Comparison of ENCODE assay signal across 26 cellular contexts in genomic region chr1:76093931-76094330, GRCh38. TPM values are rescaled to one million over a fixed set of nuclear protein-coding genes. Genes with fewer than 3 reads are reported as not detected.
"Had no signal": no experiment of that assay in that cellular context is flagged by ENCODE, and none has a peak within 500 bp of the region (broad histone marks: within the 10 kb centered on the region; RNA-seq: fewer than 3 reads in every experiment).

No MANE protein-coding gene starts in this region.

- H3K4me1 Mint-ChIP-seq: naive thymus-derived CD4-positive, alpha-beta T cell; stimulated activated memory B cell treated with anti-CD40 and anti-IgM and Interleukin-4, amounts not matched to agents 10 μg/mL and 1 μg/mL and 100 μg/mL, for 72 hours; stimulated activated naive CD8-positive, alpha-beta T cell treated with anti-CD3 and anti-CD28 coated beads, Interleukin-15, amount 100 ng/mL, for 72 hours had no signal

- DNase-seq: islet precursor cell; left ventricle myocardium inferior; mesendoderm; midbrain; mucosa of descending colon; naive thymus-derived CD4-positive, alpha-beta T cell; ovary; right lobe of liver; stimulated activated CD4-positive, alpha-beta T cell treated with anti-CD3 and anti-CD28 coated beads, Interleukin-1b, Interleukin-23, amount 100 ng/mL, for 48 hours; stimulated activated CD4-positive, alpha-beta T cell treated with anti-CD3 and anti-CD28 coated beads, Interleukin-2, amount 100 ng/mL, for 48 hours; stimulated activated CD4-positive, alpha-beta T cell treated with anti-CD3 and anti-CD28 coated beads, Interleukin-4, amount 100 ng/mL, for 4 hours; stimulated activated CD8-positive, alpha-beta memory T cell treated with anti-CD3 and anti-CD28 coated beads, Interleukin-4, amount 100 ng/mL, for 48 hours; stimulated activated naive CD4-positive, alpha-beta T cell treated with Interleukin-2 at 50 U/mL for 16 hours; stimulated activated naive CD8-positive, alpha-beta T cell treated with anti-CD3 and anti-CD28 coated beads, Interleukin-15, amount 100 ng/mL, for 72 hours; substantia nigra had no signal

- H3K27me3 Mint-ChIP-seq: stimulated activated memory B cell treated with anti-CD40 and anti-IgM and Interleukin-4, amounts not matched to agents 10 μg/mL and 1 μg/mL and 100 μg/mL, for 72 hours; type B pancreatic cell had no signal

- H3K9me3 ChIP-seq: left ventricle myocardium inferior, mucosa of descending colon, ovary, right atrium auricular region, right lobe of liver, tibial nerve, vagina had no signal

- H3K27ac ChIP-seq: hepatocyte, left ventricle myocardium inferior, ovary, right atrium auricular region, right lobe of liver, tibial nerve, vagina had no signal

- ATAC-seq: mucosa of descending colon; naive thymus-derived CD4-positive, alpha-beta T cell; natural killer cell treated with Interleukin-12 subunit alpha and Interleukin-12 subunit beta and Interleukin-15 and Interleukin-18, amount 100 ng/mL, for 72 hours; right lobe of liver; stimulated activated memory B cell treated with anti-CD40 and anti-IgM and Interleukin-4, amounts not matched to agents 10 μg/mL and 1 μg/mL and 100 μg/mL, for 72 hours; stimulated activated naive CD8-positive, alpha-beta T cell treated with anti-CD3 and anti-CD28 coated beads, Interleukin-15, amount 100 ng/mL, for 72 hours had no signal

- H3K27ac Mint-ChIP-seq: naive thymus-derived CD4-positive, alpha-beta T cell; natural killer cell treated with Interleukin-12 subunit alpha and Interleukin-12 subunit beta and Interleukin-15 and Interleukin-18, amount 100 ng/mL, for 72 hours; progenitor cell of endocrine pancreas; stimulated activated memory B cell treated with anti-CD40 and anti-IgM and Interleukin-4, amounts not matched to agents 10 μg/mL and 1 μg/mL and 100 μg/mL, for 72 hours; type B pancreatic cell had no signal

- H3K27me3 ChIP-seq: hepatocyte, ovary, right atrium auricular region, right lobe of liver, tibial nerve, vagina had no signal

- H3K4me1 ChIP-seq: right atrium auricular region, right lobe of liver, tibial nerve, vagina had no signal

- H3K4me3 ChIP-seq: hepatocyte, left ventricle myocardium inferior, lung, mucosa of descending colon, ovary, right atrium auricular region, right lobe of liver, smooth muscle cell, tibial nerve, vagina had no signal

- H3K36me3 ChIP-seq: left ventricle myocardium inferior, ovary, right atrium auricular region, right lobe of liver, tibial nerve, vagina had no signal

- H3K36me3 Mint-ChIP-seq: natural killer cell treated with Interleukin-12 subunit alpha and Interleukin-12 subunit beta and Interleukin-15 and Interleukin-18, amount 100 ng/mL, for 72 hours; stimulated activated memory B cell treated with anti-CD40 and anti-IgM and Interleukin-4, amounts not matched to agents 10 μg/mL and 1 μg/mL and 100 μg/mL, for 72 hours; type B pancreatic cell had no signal

- H3K4me2 ChIP-seq: hepatocyte, smooth muscle cell had no signal

- H2AFZ ChIP-seq: hepatocyte had no signal

- H3K9me3 Mint-ChIP-seq: natural killer cell treated with Interleukin-12 subunit alpha and Interleukin-12 subunit beta and Interleukin-15 and Interleukin-18, amount 100 ng/mL, for 72 hours; stimulated activated memory B cell treated with anti-CD40 and anti-IgM and Interleukin-4, amounts not matched to agents 10 μg/mL and 1 μg/mL and 100 μg/mL, for 72 hours; type B pancreatic cell had no signal

- H3K4me3 Mint-ChIP-seq: naive thymus-derived CD4-positive, alpha-beta T cell; natural killer cell treated with Interleukin-12 subunit alpha and Interleukin-12 subunit beta and Interleukin-15 and Interleukin-18, amount 100 ng/mL, for 72 hours; stimulated activated memory B cell treated with anti-CD40 and anti-IgM and Interleukin-4, amounts not matched to agents 10 μg/mL and 1 μg/mL and 100 μg/mL, for 72 hours; stimulated activated naive CD8-positive, alpha-beta T cell treated with anti-CD3 and anti-CD28 coated beads, Interleukin-15, amount 100 ng/mL, for 72 hours; type B pancreatic cell had no signal

RNA-seq across cellular contexts. Expression of gene ST6GALNAC3, which starts 19.4 kb away (rescaled TPM):
- total RNA-seq: myocyte had no signal
